18 cellular contexts compared by ENCODE assay signal in the genomic region with DNA sequence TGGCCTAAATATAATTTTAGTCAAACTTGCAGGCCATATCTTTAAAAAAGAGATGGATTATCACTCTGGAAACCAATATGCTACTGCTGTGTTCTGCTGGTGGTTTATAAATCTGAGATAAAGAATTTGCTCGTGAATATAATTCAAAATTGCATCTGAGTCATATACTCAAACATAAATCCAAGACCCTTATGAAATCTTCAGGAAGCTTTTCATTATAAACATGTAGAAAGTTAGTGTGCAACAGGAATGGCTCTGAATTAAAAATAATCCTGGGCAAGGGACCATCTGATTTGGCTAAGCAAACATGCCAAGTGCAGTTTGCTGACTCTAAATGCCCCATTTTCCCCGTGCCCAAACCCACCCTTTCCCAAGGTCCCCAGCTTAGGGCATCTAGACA. TPM values are rescaled to one million over a fixed set of nuclear protein-coding genes. Genes with fewer than 3 reads are reported as not detected.
A peak's percentile ranks its signal among the peaks of the same experiment; 100 is the strongest.
DNase-seq lines count a peak whose midpoint lies in the region; ATAC-seq and TF ChIP-seq lines count a peak whose summit lies in the region.
"Had no signal": no experiment of that assay in that cellular context is flagged by ENCODE, and none has a peak within 500 bp of the region (broad histone marks: within the 10 kb centered on the region; RNA-seq: fewer than 3 reads in every experiment).

No MANE protein-coding gene starts in this region.

- H2BK12ac ChIP-seq in trophoblast cell (ENCODE audit: low read length) = no peak overlapping the region

- H3K4me3 Mint-ChIP-seq in chondrocyte (ENCODE audit: unreplicated experiment) = no peak overlapping the region
- H3K4me3 Mint-ChIP-seq: CD4-positive, alpha-beta memory T cell had no signal

- no CpG with 5 or more reads among the region's 2 CpGs for WGBS in trophoblast cell (ENCODE audit: extremely low coverage, insufficient coverage, insufficient read length)

- no peak overlapping the region for H3K4me2 ChIP-seq in trophoblast cell (ENCODE audit: low read length)

- H3K23ac ChIP-seq in trophoblast cell (ENCODE audit: low read length) = no peak overlapping the region

- no peaks in the 10 kb centered on the region for H3K9me3 ChIP-seq in AG04450 (ENCODE audit: control insufficient read depth, insufficient read depth, low read length)
- no peaks in the 10 kb centered on the region for H3K9me3 ChIP-seq in trophoblast cell (ENCODE audit: insufficient read depth, low read depth, low read length)

- peaks cover 19 to 29% of the 10 kb centered on the region in 2 experiments for H3K4me1 ChIP-seq in trophoblast cell (ENCODE audit: control insufficient read depth in 1 of 2, insufficient read depth in 2 of 2, low read length in 2 of 2)

- H3K4me1 Mint-ChIP-seq in chondrocyte (ENCODE audit: low read depth) = peaks cover 66% of the 10 kb centered on the region

- no peak overlapping the region for H3K4me3 ChIP-seq in AG04450 (ENCODE audit: low read depth, low read length)
- H3K4me3 ChIP-seq in trophoblast cell (ENCODE audit: low read depth, low read length) = no peak overlapping the region

- TF ChIP-seq CTCF in AG04450 (IDR thresholded peaks at IDR 0.05; ENCODE audit: low read depth, low read length) (no peak), chondrocyte (IDR thresholded peaks at IDR 0.05) (no peak)

- H3K4ac ChIP-seq in trophoblast cell (ENCODE audit: low read depth, low read length) = no peak overlapping the region

- no peaks in the 10 kb centered on the region for H3K9me3 Mint-ChIP-seq in chondrocyte (ENCODE audit: low read depth)
- H3K9me3 Mint-ChIP-seq: CD4-positive, alpha-beta memory T cell had no signal

- H3K14ac ChIP-seq in trophoblast cell (ENCODE audit: low read length) = no peak overlapping the region

- H2AFZ ChIP-seq in trophoblast cell (ENCODE audit: insufficient read depth, low read length, poor library complexity) = no peak overlapping the region

- H3K79me1 ChIP-seq in trophoblast cell (ENCODE audit: low read length) = peaks cover 6% of the 10 kb centered on the region

- no peak overlapping the region for H4K91ac ChIP-seq in trophoblast cell (ENCODE audit: low read depth, low read length)

- no peak overlapping the region for H2AK5ac ChIP-seq in trophoblast cell (ENCODE audit: low read length)

- POLR2A ChIA-PET in AG04450 (lab: Yijun Ruan, JAX) = interaction anchor here (0.6 to 0.8 kb wide), 2 partner anchors 60 to 456 kb away, joined by 3 read pairs; no protein-coding TSS in a partner anchor

- ATAC-seq in HG02870 (IDR thresholded peaks at IDR 0.05; ENCODE audit: unreplicated experiment) (no peak), HG02763 (IDR thresholded peaks at IDR 0.05; ENCODE audit: unreplicated experiment) (no peak), GM19324 (IDR thresholded peaks at IDR 0.05; ENCODE audit: low FRiP score, unreplicated experiment) (no peak)

- CTCF ChIA-PET in AG04450 (lab: Charles Lee) = interaction anchor here (1.2 to 1.3 kb wide), 2 partner anchors 10 to 77 kb away, joined by 3 to 7 read pairs; no protein-coding TSS in a partner anchor

- H3K27me3 ChIP-seq in AG04450 (ENCODE audit: control insufficient read depth, insufficient read depth, low read length) (no peaks in the 10 kb centered on the region), trophoblast cell (ENCODE audit: insufficient read depth, low read length) (no peaks in the 10 kb centered on the region)

- H3K27me3 Mint-ChIP-seq in chondrocyte (ENCODE audit: low read depth) = no peaks in the 10 kb centered on the region
- H3K27me3 Mint-ChIP-seq: CD4-positive, alpha-beta memory T cell had no signal

- H4K12ac ChIP-seq in trophoblast cell (ENCODE audit: low read depth, low read length) = no peak overlapping the region

- H3K36me3 Mint-ChIP-seq in chondrocyte (ENCODE audit: low read depth) = peaks cover 5% of the 10 kb centered on the region

- no peaks in the 10 kb centered on the region for H3K79me2 ChIP-seq in trophoblast cell (ENCODE audit: control insufficient read depth, insufficient read depth, low read length, poor library complexity)

- DNase-seq in AG04450 (ENCODE audit: low read depth, low spot score) (no peak), NCI-H526 treated with DMSO at 0.1 percent for 48 hours (lab: John Stamatoyannopoulos, UW) (peak; percentile 58), chondrocyte (ENCODE audit: low spot score) (no peak), trophoblast cell (no peak), DMS79 (lab: John Stamatoyannopoulos, UW) (no peak)
- DNase-seq: 8988T; C1 segment of cervical spinal cord; Calu3; CD4-positive, alpha-beta memory T cell; COR-L47; DMS53; DND-41; GOT3; H7; HCEC 1CT had no signal

- H2BK120ac ChIP-seq in trophoblast cell (ENCODE audit: insufficient read depth, low read length, poor library complexity) = no peak overlapping the region

- peak overlapping the region; percentile 59 for H3K27ac Mint-ChIP-seq in chondrocyte (ENCODE audit: unreplicated experiment)

- no peaks in the 10 kb centered on the region for H3K36me3 ChIP-seq in trophoblast cell (ENCODE audit: control insufficient read depth in 1 of 2, insufficient read depth in 2 of 2, low read length in 2 of 2)

- H4K8ac ChIP-seq in trophoblast cell (ENCODE audit: low read depth, low read length) = no peak overlapping the region

- H3K27ac ChIP-seq in AG04450 (ENCODE audit: low read depth, low read length) (peak overlapping the region; percentile 13), trophoblast cell (ENCODE audit: low read depth, low read length) (no peak overlapping the region)

- no peak overlapping the region for H2BK5ac ChIP-seq in trophoblast cell (ENCODE audit: low read depth, low read length, poor library complexity)

- H3K18ac ChIP-seq in trophoblast cell (ENCODE audit: low read length) = peak overlapping the region; percentile 5

- H3K9ac ChIP-seq in trophoblast cell (ENCODE audit: low read length) = no peak overlapping the region

RNA-seq across cellular contexts. Expression of gene TEX2, which starts 57.3 kb away (rescaled TPM):
- 25.6 and 27.9 TPM in 2 replicates for polyA plus RNA-seq in AG04450 (2011; rRNA removed)
- 23.9 and 27.3 TPM in 2 replicates for polyA minus RNA-seq in AG04450 (2011; rRNA and poly(A)+ RNA removed)
- total RNA-seq in chondrocyte = 45.3 to 119 TPM (median 47.3 TPM) in 3 replicates
- 46.2 and 46.6 TPM in 2 replicates for polyA plus RNA-seq in trophoblast cell (2013)
